13 cellular contexts compared by ENCODE assay signal in the genomic region with DNA sequence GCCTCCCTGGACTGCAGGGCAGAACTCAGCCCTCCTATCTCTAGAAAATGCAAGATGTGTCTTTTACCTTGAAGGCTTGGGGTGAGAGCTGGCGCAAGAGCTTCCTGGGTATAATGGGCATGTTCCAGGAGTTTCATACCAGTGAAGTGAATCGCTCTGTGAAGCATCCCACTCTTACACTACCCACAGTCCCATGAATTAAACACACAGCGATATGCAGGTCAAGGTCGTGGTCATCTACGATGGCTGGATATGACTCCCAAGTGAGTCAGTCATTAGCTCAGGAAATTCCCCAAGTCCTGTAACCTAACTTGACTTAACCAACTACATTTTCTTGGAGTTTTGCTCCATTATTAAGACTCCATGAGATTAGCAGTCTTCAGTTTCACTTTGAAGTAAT.
DNase-seq lines count a peak whose midpoint lies in the region; ATAC-seq, FAIRE-seq and TF ChIP-seq lines count a peak whose summit lies in the region.
"Had no signal": no experiment of that assay in that cellular context is flagged by ENCODE, and none has a peak within 500 bp of the region (broad histone marks: within the 10 kb centered on the region; RNA-seq: fewer than 3 reads in every experiment).

No MANE protein-coding gene starts in this region.

- FAIRE-seq in H54 (lab: Jason Lieb, UNC): peak; percentile 97

- ATAC-seq in thoracic aorta (ENCODE audit: insufficient number of reproducible peaks, low FRiP score, low read depth) (peak; percentile 46), GM19452 (IDR thresholded peaks at IDR 0.05; ENCODE audit: unreplicated experiment) (no peak), GM18873 (IDR thresholded peaks at IDR 0.05; ENCODE audit: low FRiP score, unreplicated experiment) (no peak)
- ATAC-seq: effector memory CD8-positive, alpha-beta T cell had no signal

- H3K9me3 ChIP-seq in thoracic aorta: no peaks in the 10 kb centered on the region
- H3K9me3 ChIP-seq: adrenal gland had no signal

- H3K4me3 ChIP-seq in thoracic aorta: no peak overlapping the region
- H3K4me3 ChIP-seq: adrenal gland had no signal

- DNase-seq in H54 (ENCODE audit: insufficient read length, low spot score) (peak; percentile 40), T1000 (lab: John Stamatoyannopoulos, UW) (peak; percentile 59), fibroblast of the conjunctiva (ENCODE audit: low read depth) (peak; percentile 43), thoracic aorta (ENCODE audit: low spot score) (no peak), NOMO-1 treated with DMSO at 0.1 percent for 48 hours (lab: John Stamatoyannopoulos, UW; ENCODE audit: unreplicated experiment) (no peak)
- DNase-seq in activated CD4-positive, alpha-beta T cell treated with anti-CD3 and anti-CD28 coated beads, Interleukin-2, amount 50 U/mL, for 48 hours: no peak
- DNase-seq: DMS53; effector memory CD8-positive, alpha-beta T cell; midbrain; NCI-H2227 treated with DMSO at 0.1 percent for 48 hours had no signal

- no peaks in the 10 kb centered on the region for H3K4me1 ChIP-seq in thoracic aorta (ENCODE audit: control insufficient read depth in 1 of 2, low read depth in 2 of 2)
- H3K4me1 ChIP-seq: adrenal gland had no signal

- no peak for TF ChIP-seq CTCF in thoracic aorta (IDR thresholded peaks at IDR 0.05)

- no peaks in the 10 kb centered on the region for H3K36me3 ChIP-seq in thoracic aorta
- H3K36me3 ChIP-seq: adrenal gland had no signal

- TF ChIP-seq POLR2A in H54 (IDR thresholded peaks at IDR 0.05; ENCODE audit: low read depth, low read length): no peak

- no peaks in the 10 kb centered on the region for H3K27me3 ChIP-seq in thoracic aorta (replicated peaks; ENCODE audit: insufficient read depth)
- H3K27me3 ChIP-seq: adrenal gland had no signal

- no peak overlapping the region for H3K27ac ChIP-seq in thoracic aorta
- H3K27ac ChIP-seq: adrenal gland had no signal

Comparison
In these comparisons a context has a peak if more than half of its experiments do, and no peak if none do; other contexts are left out.
1. DNase-seq: peak in H54 (single experiment), T1000 (single experiment) and fibroblast of the conjunctiva (single experiment); none in thoracic aorta (single experiment), activated CD4-positive, alpha-beta T cell treated with anti-CD3 and anti-CD28 coated beads, Interleukin-2, amount 50 U/mL, for 48 hours (0 of 2) and NOMO-1 treated with DMSO at 0.1 percent for 48 hours (single experiment).